8 cellular contexts compared by ENCODE assay signal in the genomic region with DNA sequence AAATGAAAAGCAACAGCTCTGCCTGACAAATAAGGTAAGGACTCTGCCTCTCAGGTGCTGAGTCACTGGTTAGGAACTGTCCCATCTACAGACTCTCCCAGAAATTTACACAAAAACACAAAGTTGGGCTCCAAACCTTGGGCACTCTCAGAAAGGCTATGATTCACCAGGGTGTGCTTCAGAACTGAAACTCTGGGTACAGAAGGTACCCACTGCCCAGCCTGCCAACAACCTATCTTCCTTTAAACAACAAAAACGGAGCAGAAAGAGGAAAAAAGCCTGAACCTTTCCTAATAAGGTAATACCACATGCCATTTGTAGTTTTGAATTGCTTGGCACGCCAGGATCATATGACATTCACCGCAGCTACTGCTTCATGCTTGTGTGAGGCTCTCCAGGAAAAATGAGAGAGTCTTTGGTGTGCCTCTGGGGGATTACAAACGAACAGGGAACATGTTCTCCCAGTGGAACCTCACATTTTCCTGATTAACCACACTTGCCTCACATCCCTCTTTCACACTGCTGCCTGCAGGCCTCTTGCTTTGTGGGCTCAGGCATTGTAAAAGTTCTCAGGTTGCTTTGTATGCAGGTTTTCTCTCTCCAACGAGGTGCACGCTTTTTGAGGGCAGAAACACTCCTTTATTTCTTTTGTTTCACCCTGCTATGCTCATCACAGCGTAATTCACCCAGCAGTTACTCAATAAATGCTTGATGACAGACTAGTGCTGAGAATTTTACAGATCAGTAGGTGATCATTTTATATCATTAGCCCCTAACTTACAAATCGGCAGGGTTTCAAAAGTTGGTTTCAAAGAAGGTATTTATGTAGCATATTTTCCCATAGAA.
DNase-seq lines count a peak whose midpoint lies in the region; ATAC-seq and TF ChIP-seq lines count a peak whose summit lies in the region.

No MANE protein-coding gene starts in this region.

- no peak for TF ChIP-seq POLR2A in heart left ventricle (IDR thresholded peaks at IDR 0.05)
- no peak for TF ChIP-seq POLR2A in gastrocnemius medialis (IDR thresholded peaks at IDR 0.05)

- H3K9ac ChIP-seq in SK-N-SH: peak overlapping the region; percentile 17; the same call in 1 of the 2 replicates

- TF ChIP-seq CTCF in SK-N-SH (IDR thresholded peaks at IDR 0.05) (no peak), heart left ventricle (IDR thresholded peaks at IDR 0.05) (no peak), gastrocnemius medialis (IDR thresholded peaks at IDR 0.05 in 4 of 5, conservative IDR thresholded peaks at IDR 0.05 in 1 of 5) (no peak)

- intact Hi-C loops in heart left ventricle (cut with DNase I): loop anchor here in 5 of 10 donors (2.0 to 10.0 kb wide), 5 partner anchors 43 to 185 kb away; a partner anchor contains a TSS
- intact Hi-C loops in gastrocnemius medialis (cut with DNase I; ENCODE audit: low total_unique reads): loop anchor here (2.0 kb wide), 1 partner anchor 65 kb away; a partner anchor contains a TSS

- no peaks in the 10 kb centered on the region for H3K9me2 ChIP-seq in SK-N-SH

- H2AFZ ChIP-seq in SK-N-SH (ENCODE audit: low read depth): no peak overlapping the region

- in situ Hi-C loops in gastrocnemius medialis (cut with MboI; ENCODE audit: low sequenced_read_pairs in 4 of 4): loop anchor here in 2 of 4 donors (10.0 to 25.0 kb wide), 2 partner anchors 55 to 587 kb away; no protein-coding TSS in a partner anchor

- POLR2A ChIA-PET in HEK293T (lab: Yijun Ruan, JAX) (interaction anchor here (1.5 to 1.6 kb wide), 3 partner anchors 10 to 65 kb away, joined by 3 to 6 read pairs (median 4); a partner anchor contains a TSS), SK-N-SH (lab: Yijun Ruan, JAX) (no interaction called here)

- H4K20me1 ChIP-seq in SK-N-SH (ENCODE audit: insufficient read depth): no peaks in the 10 kb centered on the region

- peak; percentile 75 for DNase-seq in AG08395 (ENCODE audit: low spot score)
- peak; percentile 67 for DNase-seq in HEK293T (ENCODE audit: extremely low spot score)
- no peak for DNase-seq in SK-N-SH
- no peak for DNase-seq in heart left ventricle
- peak in 1 of 2 donors; percentile 36 for DNase-seq in gastrocnemius medialis
- no peak for DNase-seq in SKM-1 treated with dmso at 0.1 percent for 144 hours (lab: John Stamatoyannopoulos, UW; ENCODE audit: unreplicated experiment)
- DNase-seq in SIG-M5 (lab: John Stamatoyannopoulos, UW): no peak

- H3K36me3 ChIP-seq in SK-N-SH (replicated peaks in 1 of 2; ENCODE audit: control insufficient read depth in 1 of 2, insufficient read depth in 2 of 2, low read length in 1 of 2) (peaks cover 2 to 4% of the 10 kb centered on the region in 2 experiments), heart left ventricle (no peaks in the 10 kb centered on the region), gastrocnemius medialis (no peaks in the 10 kb centered on the region)

- TF ChIP-seq EP300 in SK-N-SH (IDR thresholded peaks at IDR 0.05; ENCODE audit: borderline replicate concordance in 1 of 2, low read depth in 1 of 2, low read length in 1 of 2): no peak

- peaks cover 10 to 62% of the 10 kb centered on the region in 2 experiments for H3K4me1 ChIP-seq in SK-N-SH (ENCODE audit: control insufficient read depth in 1 of 2, insufficient read depth in 2 of 2, low read depth in 1 of 2, low read length in 1 of 2)
- H3K4me1 ChIP-seq in heart left ventricle: peaks cover 0 to 74% (median 40%) of the 10 kb centered on the region in 12 donors
- H3K4me1 ChIP-seq in gastrocnemius medialis: peaks cover 33 to 46% of the 10 kb centered on the region in 2 donors

- H3F3A ChIP-seq in SK-N-SH (replicated peaks; ENCODE audit: insufficient read depth): peaks cover 32% of the 10 kb centered on the region

- no peak for TF ChIP-seq RAD21 in SK-N-SH (IDR thresholded peaks at IDR 0.05; ENCODE audit: low read length)

- WGBS in SK-N-SH (ENCODE audit: low lambda C conversion rate): 59% methylated on average over 8 of the region's 8 CpGs
- WGBS in heart left ventricle, 4 donors: 50 to 57% (median 56%) methylated on average over 8 of the region's 8 CpGs

- H3K4me3 ChIP-seq in SK-N-SH (ENCODE audit: low read depth in 2 of 2, low read length in 1 of 2): no peak overlapping the region
- no peak overlapping the region for H3K4me3 ChIP-seq in heart left ventricle
- H3K4me3 ChIP-seq in gastrocnemius medialis: no peak overlapping the region

- H3K27ac ChIP-seq in SK-N-SH (ENCODE audit: low read depth in 2 of 2, low read length in 1 of 2) (peak overlapping the region; percentile 74 to 75), heart left ventricle (peak overlapping the region in 11 of 12 donors; percentile 1 to 80 (median 62)), gastrocnemius medialis (peak overlapping the region; percentile 4 to 64 (median 36))

- H3K4me2 ChIP-seq in SK-N-SH: peak overlapping the region; percentile 56

- peaks cover 91% of the 10 kb centered on the region for H3K79me2 ChIP-seq in SK-N-SH (ENCODE audit: insufficient read depth)

- CTCF ChIA-PET in HEK293T (lab: Yijun Ruan, JAX): interaction anchor here (1.0 kb wide), 1 partner anchor 226 kb away, joined by 3 read pairs; no protein-coding TSS in a partner anchor
- CTCF ChIA-PET in SK-N-SH (lab: Yijun Ruan, JAX): interaction anchor here (0.9 to 13.2 kb wide), 4 partner anchors 10 to 213 kb away, joined by 3 to 284 read pairs (median 4); no protein-coding TSS in a partner anchor

- peak in 3 of 4 donors; percentile 9 to 34 (median 9) for ATAC-seq in heart left ventricle
- ATAC-seq in gastrocnemius medialis: peak; percentile 58 to 61
- no peak for ATAC-seq in HG02885 (IDR thresholded peaks at IDR 0.05; ENCODE audit: poor library complexity, unreplicated experiment)

- no peaks in the 10 kb centered on the region for H3K9me3 ChIP-seq in SK-N-SH
- H3K9me3 ChIP-seq in heart left ventricle: no peaks in the 10 kb centered on the region
- no peaks in the 10 kb centered on the region for H3K9me3 ChIP-seq in gastrocnemius medialis

- H3K27me3 ChIP-seq in SK-N-SH (ENCODE audit: insufficient read depth) (no peaks in the 10 kb centered on the region), heart left ventricle (no peaks in the 10 kb centered on the region), gastrocnemius medialis (no peaks in the 10 kb centered on the region)

TF ChIP-seq in HEK293T, 16 proteins besides CTCF, POLR2A, EP300 and RAD21:
- TF ChIP-seq FOXM1 (IDR thresholded peaks at IDR 0.05; ENCODE audit: borderline replicate concordance): no peak
- no peak for TF ChIP-seq TARDBP (IDR thresholded peaks at IDR 0.05)
- peak; percentile 59 for TF ChIP-seq L3MBTL2 (conservative IDR thresholded peaks at IDR 0.05)
- TF ChIP-seq ZNF384 (IDR thresholded peaks at IDR 0.05): no peak
- peak; percentile 81 for TF ChIP-seq ARNT (IDR thresholded peaks at IDR 0.05)
- TF ChIP-seq NFRKB (IDR thresholded peaks at IDR 0.05): no peak
- TF ChIP-seq LEF1 (IDR thresholded peaks at IDR 0.05; ENCODE audit: borderline replicate concordance): no peak

TF ChIP-seq in SK-N-SH, 30 proteins besides CTCF, POLR2A, EP300 and RAD21 (continues in another document):
- TF ChIP-seq NRF1 (IDR thresholded peaks at IDR 0.05; ENCODE audit: low read depth, low read length) (no peak), SIN3A (IDR thresholded peaks at IDR 0.05; ENCODE audit: borderline replicate concordance, low read depth, low read length) (no peak), POLR2AphosphoS5 (IDR thresholded peaks at IDR 0.05; ENCODE audit: low read depth, low read length) (no peak; the same call in 1 of the 2 replicates), FOXJ3 (CRISPR knock-in tag; IDR thresholded peaks at IDR 0.05) (no peak), FOSL2 (IDR thresholded peaks at IDR 0.05; ENCODE audit: borderline replicate concordance, low read depth) (peak; percentile 70), NFIC (IDR thresholded peaks at IDR 0.05; ENCODE audit: borderline replicate concordance) (peak; percentile 23; the same call in 1 of the 2 replicates), TAF1 (IDR thresholded peaks at IDR 0.05; ENCODE audit: borderline replicate concordance, low read depth, low read length) (0 out of 2 replicates have a peak, but pooled peaks have one; percentile 28), GABPA (IDR thresholded peaks at IDR 0.05; ENCODE audit: low read depth) (no peak), MEF2A (IDR thresholded peaks at IDR 0.05; ENCODE audit: borderline replicate concordance, low read depth) (no peak), MXI1 (IDR thresholded peaks at IDR 0.05; ENCODE audit: low read depth, low read length) (no peak)
- TF ChIP-seq, protein P1, sequence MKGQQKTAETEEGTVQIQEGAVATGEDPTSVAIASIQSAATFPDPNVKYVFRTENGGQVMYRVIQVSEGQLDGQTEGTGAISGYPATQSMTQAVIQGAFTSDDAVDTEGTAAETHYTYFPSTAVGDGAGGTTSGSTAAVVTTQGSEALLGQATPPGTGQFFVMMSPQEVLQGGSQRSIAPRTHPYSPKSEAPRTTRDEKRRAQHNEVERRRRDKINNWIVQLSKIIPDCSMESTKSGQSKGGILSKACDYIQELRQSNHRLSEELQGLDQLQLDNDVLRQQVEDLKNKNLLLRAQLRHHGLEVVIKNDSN (IDR thresholded peaks at IDR 0.05; ENCODE audit: borderline replicate concordance, low read depth): peak; percentile 46; the same call in 1 of the 2 replicates
- TF ChIP-seq, protein P2, sequence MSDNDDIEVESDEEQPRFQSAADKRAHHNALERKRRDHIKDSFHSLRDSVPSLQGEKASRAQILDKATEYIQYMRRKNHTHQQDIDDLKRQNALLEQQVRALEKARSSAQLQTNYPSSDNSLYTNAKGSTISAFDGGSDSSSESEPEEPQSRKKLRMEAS (IDR thresholded peaks at IDR 0.05; ENCODE audit: low read depth): peak; percentile 78

Comparison
In these comparisons a context has a peak if more than half of its experiments do, and no peak if none do; other contexts are left out.
1. DNase-seq: peak in AG08395 (single experiment) and HEK293T (single experiment); none in SK-N-SH (single experiment), heart left ventricle (0 of 5), SKM-1 treated with dmso at 0.1 percent for 144 hours (single experiment) and SIG-M5 (single experiment).
2. Peak in every context shown above with its lines, with median percentiles within 50 percentile points of each other: H3K27ac ChIP-seq.